Comparison of ENCODE assay signal across 20 cellular contexts in the genomic region with DNA sequence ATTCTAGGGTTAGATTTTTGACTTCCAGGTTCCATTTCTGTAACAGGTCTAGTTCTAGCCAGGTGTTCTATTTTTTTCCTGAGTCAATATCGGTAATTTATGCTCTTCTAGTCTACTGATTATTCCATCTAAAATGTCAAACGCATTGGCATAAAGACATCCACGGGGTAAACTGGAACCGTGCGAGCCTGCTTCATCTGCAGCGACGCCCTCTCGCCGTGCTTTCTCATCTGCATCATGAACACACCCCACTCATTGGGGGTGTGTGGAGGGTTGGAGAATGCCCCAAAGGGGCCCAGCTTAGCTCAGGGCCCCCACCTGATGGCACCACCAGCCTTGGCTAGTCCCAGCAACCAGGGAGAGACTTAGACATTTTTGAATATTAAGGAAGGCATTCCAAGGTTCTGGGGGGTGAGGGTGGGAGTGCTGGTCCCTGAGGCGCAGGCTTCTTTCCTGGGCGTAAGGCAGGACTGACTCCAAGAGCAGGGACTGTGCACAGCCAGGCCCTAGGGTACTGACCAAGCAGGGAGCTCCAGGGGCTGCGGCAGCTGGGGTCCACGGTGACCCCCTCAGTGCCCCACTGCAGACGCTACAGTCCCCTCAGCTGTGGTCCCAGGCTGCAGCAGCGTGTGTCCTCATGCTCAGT. TPM values are rescaled to one million over a fixed set of nuclear protein-coding genes. Genes with fewer than 3 reads are reported as not detected.
DNase-seq lines count a peak whose midpoint lies in the region; ATAC-seq, FAIRE-seq and TF ChIP-seq lines count a peak whose summit lies in the region.
"Had no signal": no experiment of that assay in that cellular context is flagged by ENCODE, and none has a peak within 500 bp of the region (broad histone marks: within the 10 kb centered on the region; RNA-seq: fewer than 3 reads in every experiment).

No MANE protein-coding gene starts in this region.

- intact Hi-C loops in cardiac septum (cut with DNase I), result no loop called here
- intact Hi-C loops in left ventricle myocardium superior (cut with micrococcal nuclease), result no loop called here
- intact Hi-C loops in spleen (cut with DNase I; ENCODE audit: low total_unique reads), result no loop called here

- H3K27ac ChIP-seq in H1 (ENCODE audit: low read depth, low read length) (no peak overlapping the region), spleen (no peak overlapping the region)
- H3K27ac ChIP-seq: C4-2B, PC-9, SJCRH30 had no signal

- no peak overlapping the region for H3K14ac ChIP-seq in H1 (ENCODE audit: insufficient read length)

- peak overlapping the region; percentile 48 for H2BK15ac ChIP-seq in H1 (ENCODE audit: low read length)

- no peak for TF ChIP-seq RAD21 in H1 (IDR thresholded peaks at IDR 0.05 in 1 of 2, conservative IDR thresholded peaks at IDR 0.05 in 1 of 2; ENCODE audit: low read depth in 2 of 2, low read length in 2 of 2)

- no peak for FAIRE-seq in H1 (lab: Jason Lieb, UNC)
- FAIRE-seq: D721Med, GM12892, H54, HTR-8/SVneo had no signal

- H3K9ac ChIP-seq in H1 (replicated peaks in 1 of 4; ENCODE audit: extremely low read depth in 1 of 4, low read depth in 3 of 4, low read length in 3 of 4), result no peak overlapping the region

- H4K20me1 ChIP-seq in H1 (replicated peaks in 1 of 2; ENCODE audit: control insufficient read depth in 1 of 2, insufficient read depth in 2 of 2, low read length in 2 of 2), result no peaks in the 10 kb centered on the region

- H3K4ac ChIP-seq in H1 (replicated peaks; ENCODE audit: insufficient read length, low read depth, low read length), result peak overlapping the region; percentile 35

- H2BK20ac ChIP-seq in H1 (ENCODE audit: low read length), result no peak overlapping the region

- no peaks in the 10 kb centered on the region for H3K79me2 ChIP-seq in H1 (ENCODE audit: control insufficient read depth in 1 of 2, insufficient read depth in 2 of 2, low read length in 2 of 2)

- H2AK5ac ChIP-seq in H1 (ENCODE audit: low read depth, low read length), result no peak overlapping the region

- H3K4me1 ChIP-seq in H1 (replicated peaks in 1 of 4; ENCODE audit: control insufficient read depth in 3 of 4, insufficient read depth in 4 of 4, low read length in 3 of 4), result peaks cover 4 to 33% (median 18%) of the 10 kb centered on the region in 4 experiments
- H3K4me1 ChIP-seq in spleen, result peaks cover 0 to 15% (median 6%) of the 10 kb centered on the region in 6 donors

- no peak for ATAC-seq in left ventricle myocardium superior
- ATAC-seq in GM19452 (IDR thresholded peaks at IDR 0.05; ENCODE audit: unreplicated experiment), result no peak

- H2BK5ac ChIP-seq in H1 (ENCODE audit: low read depth, low read length), result peak overlapping the region; percentile 68; the same call in 1 of the 2 replicates

- no peak overlapping the region for H2BK120ac ChIP-seq in H1 (replicated peaks; ENCODE audit: low read depth, low read length)

- peak; percentile 22 for DNase-seq in cardiac septum (ENCODE audit: low spot score)
- no peak for DNase-seq in left ventricle myocardium superior
- no peak for DNase-seq in H1 (ENCODE audit: low read depth in 1 of 2, low spot score in 2 of 2)
- peak; percentile 50 for DNase-seq in spleen
- no peak for DNase-seq in SW480 (ENCODE audit: low spot score)
- no peak for DNase-seq in NK-92 (lab: John Stamatoyannopoulos, UW; ENCODE audit: unreplicated experiment)
- DNase-seq: ACHN, HFFc6, IMR-90, NCI-H1417, NCI-H187 treated with DMSO at 0.1 percent for 48 hours, PC-9 had no signal

- POLR2A ChIA-PET in H1 (lab: Charles Lee; ENCODE audit: partially characterized antibody), result interaction anchor here (0.8 to 2.7 kb wide), 5 partner anchors 9 to 23 kb away, joined by 3 to 11 read pairs (median 4); no protein-coding TSS in a partner anchor

- no peak overlapping the region for H3K23ac ChIP-seq in H1 (ENCODE audit: insufficient read length)

- no peaks in the 10 kb centered on the region for H3K79me1 ChIP-seq in H1 (ENCODE audit: low read depth, low read length)

- H3K4me3 ChIP-seq in H1 (ENCODE audit: extremely low read depth in 1 of 4, insufficient read depth in 2 of 4, low read depth in 3 of 4, low read length in 4 of 4), result no peak overlapping the region
- no peak overlapping the region for H3K4me3 ChIP-seq in spleen
- H3K4me3 ChIP-seq: PC-9, SJCRH30 had no signal

- no peaks in the 10 kb centered on the region; the same call in 1 of the 2 replicates for H3K23me2 ChIP-seq in H1 (ENCODE audit: low read depth, low read length)

- CTCF ChIA-PET in H1 (lab: Charles Lee; ENCODE audit: partially characterized antibody), result interaction anchor here (1.0 to 13.7 kb wide), 5 partner anchors 12 to 79 kb away, joined by 3 to 185 read pairs (median 6); a partner anchor contains a TSS

- H3K4me2 ChIP-seq in H1 (ENCODE audit: insufficient read depth in 1 of 2, low read depth in 2 of 2, low read length in 2 of 2), result no peak overlapping the region
- H3K4me2 ChIP-seq: PC-9 had no signal

- H4K91ac ChIP-seq in H1 (replicated peaks; ENCODE audit: insufficient read length, low read length), result peak overlapping the region; percentile 58

- H4K8ac ChIP-seq in H1 (ENCODE audit: extremely low read depth, insufficient read depth, low read length), result peak overlapping the region; percentile 87

- H3K9me3 ChIP-seq in H1 (ENCODE audit: insufficient read depth in 2 of 2, low read depth in 1 of 2, low read length in 1 of 2) (peaks cover 0 to 7% of the 10 kb centered on the region in 2 experiments; a peak in 2 of 4 replicates), spleen (no peaks in the 10 kb centered on the region)
- H3K9me3 ChIP-seq: SJCRH30 had no signal

- H2AFZ ChIP-seq in H1 (ENCODE audit: low read length), result 0 out of 2 replicates have a peak overlapping the region, but pooled peaks have one; percentile 64
- H2AFZ ChIP-seq: PC-9 had no signal

- TF ChIP-seq POLR2A in H1 (IDR thresholded peaks at IDR 0.05; ENCODE audit: control extremely low read depth in 1 of 2, low read depth in 2 of 2, low read length in 2 of 2), result no peak
- no peak for TF ChIP-seq POLR2A in spleen (IDR thresholded peaks at IDR 0.05)

- no peak overlapping the region for H4K5ac ChIP-seq in H1 (ENCODE audit: insufficient read length, low read depth, low read length)

- H3K27me3 ChIP-seq in H1 (replicated peaks in 1 of 4; ENCODE audit: control insufficient read depth in 3 of 4, extremely low read depth in 1 of 4, insufficient read depth in 3 of 4, low read length in 3 of 4), result peaks cover 0 to 6% (median 5%) of the 10 kb centered on the region in 4 experiments; a peak in 5 of 7 replicates
- H3K27me3 ChIP-seq in spleen (replicated peaks in 1 of 7), result peaks cover 0 to 9% (median 0%) of the 10 kb centered on the region in 7 donors

- no peak overlapping the region for H3K56ac ChIP-seq in H1 (replicated peaks; ENCODE audit: insufficient read length, low read depth, low read length)

- TF ChIP-seq CTCF in H1 (IDR thresholded peaks at IDR 0.05; ENCODE audit: control extremely low read depth in 1 of 3, insufficient read depth in 1 of 3, low read depth in 1 of 3, low read length in 3 of 3), result no peak
- TF ChIP-seq CTCF in spleen (IDR thresholded peaks at IDR 0.05 in 8 of 11, conservative IDR thresholded peaks at IDR 0.05 in 3 of 11), result no peak

- H3K36me3 ChIP-seq in H1 (ENCODE audit: control insufficient read depth in 2 of 4, insufficient read depth in 4 of 4, low read length in 3 of 4) (no peaks in the 10 kb centered on the region), spleen (no peaks in the 10 kb centered on the region)
- H3K36me3 ChIP-seq: SJCRH30 had no signal

- H3K18ac ChIP-seq in H1 (ENCODE audit: extremely low read depth, low read length), result no peak overlapping the region

- no peak for TF ChIP-seq EP300 in H1 (IDR thresholded peaks at IDR 0.05; ENCODE audit: borderline replicate concordance in 1 of 2, low read depth in 2 of 2, low read length in 2 of 2)

- 0 out of 2 replicates have a peak overlapping the region, but pooled peaks have one; percentile 97 for H2BK12ac ChIP-seq in H1 (ENCODE audit: low read depth, low read length)

- 87% methylated on average over 15 of the region's 15 CpGs; no CpG with 5 or more reads in 1 of the 2 experiments for WGBS in H1 (ENCODE audit: extremely low coverage in 1 of 2, insufficient coverage in 1 of 2, insufficient read length in 1 of 2, insufficient replicate concordance in 2 of 2, low coverage in 1 of 2, low lambda C conversion rate in 2 of 2, missing lambda C conversion rate in 1 of 2), 2 experiments
- WGBS in spleen, 5 donors, result 85 to 93% (median 88%) methylated on average over 12 to 15 of the region's 15 CpGs

TF ChIP-seq in H1, 55 proteins besides CTCF, POLR2A, EP300 and RAD21 (continues in another document):
- TF ChIP-seq SAP30 (IDR thresholded peaks at IDR 0.05; ENCODE audit: insufficient read depth, insufficient replicate concordance, low read length) (no peak), TAF1 (IDR thresholded peaks at IDR 0.05; ENCODE audit: low read depth, low read length) (no peak)

RNA-seq across cellular contexts. Expression of a gene that starts 12.9 kb away (rescaled TPM):
- total RNA-seq in cardiac septum, result not detected
- not detected for total RNA-seq in left ventricle myocardium superior
- total RNA-seq in H1 (2021; fragmentation: NEBNext Ultra II Directional; extraction: Animal tissue kit (Norgen Biotek cat#: 25700)), result 1.0 and 1.6 TPM in 2 replicates
- polyA plus RNA-seq in H1 (2011; rRNA removed), result 0.98 and 1.3 TPM in 2 replicates
- 0.81 TPM for polyA plus RNA-seq in H1 (2011; cell fraction: cytosol; rRNA removed)
- polyA plus RNA-seq in H1 (2011; cell fraction: nucleus; rRNA removed), result 4.0 TPM
- polyA plus RNA-seq in H1 (2012, experiment 1 of 2), result 0.43 to 1.7 TPM (median 1.5 TPM) in 4 replicates
- polyA plus RNA-seq in H1 (2012, experiment 2 of 2), result 0.07 TPM
- polyA plus RNA-seq in H1 (2013, experiment 1 of 2), result 0.57 TPM
- 0.42 TPM for polyA plus RNA-seq in H1 (2013, experiment 2 of 2)
- polyA minus RNA-seq in H1 (2011; rRNA and poly(A)+ RNA removed), result 0.80 and 2.0 TPM in 2 replicates
- polyA minus RNA-seq in H1 (2011; cell fraction: cytosol; rRNA and poly(A)+ RNA removed), result not detected
- 2.5 TPM for polyA minus RNA-seq in H1 (2011; cell fraction: nucleus; rRNA and poly(A)+ RNA removed)
- 1 to 10 TPM in 3 of 7 donors, under 1 TPM in 3, not detected in 1; 0.17 to 2.5 (median 0.92) TPM for total RNA-seq in spleen
- polyA plus RNA-seq in spleen, result under 1 TPM; 0.27 to 0.72 (median 0.32) TPM
- total RNA-seq: HFFc6, IMR-90, M059J, SJCRH30 had no signal
- polyA plus RNA-seq: IMR-90 had no signal

RNA-seq across cellular contexts. Expression of a gene that starts 43.0 kb away (rescaled TPM):
- not detected for total RNA-seq in cardiac septum
- 0.37 TPM for total RNA-seq in left ventricle myocardium superior
- total RNA-seq in H1 (2021; fragmentation: NEBNext Ultra II Directional; extraction: Animal tissue kit (Norgen Biotek cat#: 25700)), result 14.9 and 15.8 TPM in 2 replicates
- 12.7 and 22.1 TPM in 2 replicates for polyA plus RNA-seq in H1 (2011; rRNA removed)
- 16.7 TPM for polyA plus RNA-seq in H1 (2011; cell fraction: cytosol; rRNA removed)
- polyA plus RNA-seq in H1 (2011; cell fraction: nucleus; rRNA removed), result 81.5 TPM
- 7.7 to 11.9 TPM (median 10.0 TPM) in 4 replicates for polyA plus RNA-seq in H1 (2012, experiment 1 of 2)
- polyA plus RNA-seq in H1 (2012, experiment 2 of 2), result 5.0 TPM
- polyA plus RNA-seq in H1 (2013, experiment 1 of 2), result 7.4 TPM
- polyA plus RNA-seq in H1 (2013, experiment 2 of 2), result 7.4 TPM
- 12.4 and 18.2 TPM in 2 replicates for polyA minus RNA-seq in H1 (2011; rRNA and poly(A)+ RNA removed)
- 10.6 TPM for polyA minus RNA-seq in H1 (2011; cell fraction: cytosol; rRNA and poly(A)+ RNA removed)
- polyA minus RNA-seq in H1 (2011; cell fraction: nucleus; rRNA and poly(A)+ RNA removed), result 30.4 TPM
- 10 to 100 TPM; 15.4 to 71.9 (median 58.1) TPM for total RNA-seq in spleen
- polyA plus RNA-seq in spleen, result 10 to 100 TPM in 1 of 3 donors, 1 to 10 TPM in 2; 2.8 to 29.5 (median 8.6) TPM
- total RNA-seq: HFFc6, IMR-90 had no signal
- polyA plus RNA-seq: IMR-90 had no signal

Comparison
In these comparisons a context has a peak if more than half of its experiments do, and no peak if none do; other contexts are left out.
1. DNase-seq: peak in cardiac septum (single experiment) and spleen (single experiment); none in left ventricle myocardium superior (single experiment), H1 (0 of 2), SW480 (single experiment) and NK-92 (single experiment).
2. RNA of a gene that starts 43.0 kb away (total RNA-seq): 15.4 to 71.9 TPM in spleen and 14.9 to 15.8 TPM in H1; 0.37 TPM in left ventricle myocardium superior (single experiment) and not detected in cardiac septum (single experiment); every median in the first group is over 10 times any median in the second.